Comparison of ENCODE assay signal across 31 cellular contexts in genomic region chr6:41047745-41048742, GRCh38. TPM values are rescaled to one million over a fixed set of nuclear protein-coding genes. Genes with fewer than 3 reads are reported as not detected.
DNase-seq lines count a peak whose midpoint lies in the region; ATAC-seq and TF ChIP-seq lines count a peak whose summit lies in the region.
"Had no signal": no experiment of that assay in that cellular context is flagged by ENCODE, and none has a peak within 500 bp of the region (broad histone marks: within the 10 kb centered on the region; RNA-seq: fewer than 3 reads in every experiment).

No MANE protein-coding gene starts in this region.

- TF ChIP-seq CTCF in GM20000 (IDR thresholded peaks at IDR 0.05; ENCODE audit: extremely low read depth, missing control alignments): no peak
- TF ChIP-seq CTCF in hepatocyte (IDR thresholded peaks at IDR 0.05; ENCODE audit: poor library complexity): no peak
- TF ChIP-seq CTCF in progenitor cell of endocrine pancreas (IDR thresholded peaks at IDR 0.05; ENCODE audit: unreplicated experiment): no peak

- H3K36me3 ChIP-seq in hepatocyte (replicated peaks; ENCODE audit: insufficient read depth, low read depth): no peaks in the 10 kb centered on the region
- H3K36me3 ChIP-seq: esophagus squamous epithelium, lower lobe of right lung, sigmoid colon, thyroid gland had no signal

- peak overlapping the region; percentile 79 for H3K27ac Mint-ChIP-seq in activated naive CD4-positive, alpha-beta T cell treated with anti-CD3 and anti-CD28 coated beads, Interleukin-2, amount 50 U/mL, for 24 hours
- peak overlapping the region; percentile 31 for H3K27ac Mint-ChIP-seq in progenitor cell of endocrine pancreas
- no peak overlapping the region for H3K27ac Mint-ChIP-seq in activated CD8-positive, alpha-beta T cell treated with anti-CD3 and anti-CD28 coated beads, Interleukin-2, amount 10 ng/mL, durations not matched to agents 7 days and 5 days
- H3K27ac Mint-ChIP-seq: CD4-positive, alpha-beta T cell; stimulated activated naive CD8-positive, alpha-beta T cell treated with anti-CD3 and anti-CD28 coated beads, Interleukin-15, Interleukin-2, amounts not matched to agents 100 ng/mL and 50 ng/mL, for 24 hours had no signal

- peaks cover 65% of the 10 kb centered on the region for H3K4me1 ChIP-seq in hepatocyte (ENCODE audit: insufficient read depth)
- H3K4me1 ChIP-seq: thyroid gland had no signal

- DNase-seq in activated naive CD4-positive, alpha-beta T cell treated with Interleukin-2 at 50 U/mL for 16 hours: no peak
- DNase-seq in GM20000 (ENCODE audit: low spot score) (peak; percentile 0), hepatocyte (ENCODE audit: low spot score) (no peak), progenitor cell of endocrine pancreas (ENCODE audit: low spot score, unreplicated experiment) (no peak), SKM-1 (lab: John Stamatoyannopoulos, UW; ENCODE audit: unreplicated experiment) (no peak)
- DNase-seq in activated CD8-positive, alpha-beta T cell treated with anti-CD3 and anti-CD28 coated beads, Interleukin-2, amount 10 ng/mL, durations not matched to agents 7 days and 5 days: no peak
- DNase-seq: activated CD4-positive, alpha-beta T cell treated with anti-CD3 and anti-CD28 coated beads, Interleukin-2, amount 50 U/mL, for 4 hours; activated CD4-positive, CD25-positive, alpha-beta regulatory T cell; activated CD8-positive, alpha-beta memory T cell treated with anti-CD3 and anti-CD28 coated beads, Interleukin-2, amount 50 U/mL, for 4 hours; activated naive CD8-positive, alpha-beta T cell treated with anti-CD3 and anti-CD28 coated beads, Interleukin-2, amount 50 U/mL, for 24 hours; AML-193; CD4-positive, alpha-beta T cell; dermis blood vessel endothelial cell; esophagus squamous epithelium; foreskin melanocyte; hypothalamus; lower lobe of right lung; NCI-H187; NCI-H2171 treated with DMSO at 0.1 percent for 48 hours; NCI-H526 treated with DMSO at 0.1 percent for 48 hours; SIG-M5; sigmoid colon; thyroid gland had no signal

- 69% methylated on average over 9 of the region's 9 CpGs for WGBS in hepatocyte (ENCODE audit: low lambda C conversion rate, missing lambda C conversion rate)

- H3K27me3 Mint-ChIP-seq in activated naive CD4-positive, alpha-beta T cell treated with anti-CD3 and anti-CD28 coated beads, Interleukin-2, amount 50 U/mL, for 24 hours: no peaks in the 10 kb centered on the region
- no peaks in the 10 kb centered on the region for H3K27me3 Mint-ChIP-seq in progenitor cell of endocrine pancreas
- H3K27me3 Mint-ChIP-seq in activated CD8-positive, alpha-beta T cell treated with anti-CD3 and anti-CD28 coated beads, Interleukin-2, amount 10 ng/mL, durations not matched to agents 7 days and 5 days (ENCODE audit: low read depth): no peaks in the 10 kb centered on the region
- H3K27me3 Mint-ChIP-seq: activated naive CD8-positive, alpha-beta T cell treated with anti-CD3 and anti-CD28 coated beads, Interleukin-2, amount 50 U/mL, for 24 hours; CD4-positive, alpha-beta T cell; central memory CD8-positive, alpha-beta T cell; stimulated activated naive CD8-positive, alpha-beta T cell treated with anti-CD3 and anti-CD28 coated beads, Interleukin-15, Interleukin-2, amounts not matched to agents 100 ng/mL and 50 ng/mL, for 24 hours had no signal

- no peaks in the 10 kb centered on the region for H4K20me1 ChIP-seq in hepatocyte (ENCODE audit: insufficient read depth, poor library complexity, severe bottlenecking)

- no peak for ATAC-seq in GM18520 (IDR thresholded peaks at IDR 0.05; ENCODE audit: unreplicated experiment)
- ATAC-seq in activated CD8-positive, alpha-beta T cell treated with anti-CD3 and anti-CD28 coated beads, Interleukin-2, amount 10 ng/mL, durations not matched to agents 7 days and 5 days: no peak
- ATAC-seq: activated naive CD8-positive, alpha-beta T cell treated with anti-CD3 and anti-CD28 coated beads, Interleukin-2, amount 50 U/mL, for 24 hours; lower lobe of right lung; Panc1 had no signal

- no peak overlapping the region for H3K4me3 Mint-ChIP-seq in activated naive CD4-positive, alpha-beta T cell treated with anti-CD3 and anti-CD28 coated beads, Interleukin-2, amount 50 U/mL, for 24 hours
- no peak overlapping the region for H3K4me3 Mint-ChIP-seq in progenitor cell of endocrine pancreas (ENCODE audit: low read depth)
- no peak overlapping the region for H3K4me3 Mint-ChIP-seq in activated CD8-positive, alpha-beta T cell treated with anti-CD3 and anti-CD28 coated beads, Interleukin-2, amount 10 ng/mL, durations not matched to agents 7 days and 5 days
- H3K4me3 Mint-ChIP-seq: activated naive CD8-positive, alpha-beta T cell treated with anti-CD3 and anti-CD28 coated beads, Interleukin-2, amount 50 U/mL, for 24 hours; CD4-positive, alpha-beta T cell; central memory CD8-positive, alpha-beta T cell; stimulated activated naive CD8-positive, alpha-beta T cell treated with anti-CD3 and anti-CD28 coated beads, Interleukin-15, Interleukin-2, amounts not matched to agents 100 ng/mL and 50 ng/mL, for 24 hours had no signal

- no peak overlapping the region for H3K4me3 ChIP-seq in hepatocyte
- H3K4me3 ChIP-seq: esophagus squamous epithelium, lower lobe of right lung, sigmoid colon, thyroid gland had no signal

- H3K4me1 Mint-ChIP-seq in activated naive CD4-positive, alpha-beta T cell treated with anti-CD3 and anti-CD28 coated beads, Interleukin-2, amount 50 U/mL, for 24 hours: peaks cover 18% of the 10 kb centered on the region
- peaks cover 62% of the 10 kb centered on the region for H3K4me1 Mint-ChIP-seq in progenitor cell of endocrine pancreas (ENCODE audit: low read depth)
- H3K4me1 Mint-ChIP-seq in activated CD8-positive, alpha-beta T cell treated with anti-CD3 and anti-CD28 coated beads, Interleukin-2, amount 10 ng/mL, durations not matched to agents 7 days and 5 days (ENCODE audit: low read depth): peaks cover 17% of the 10 kb centered on the region

- no peaks in the 10 kb centered on the region for H3K9me3 Mint-ChIP-seq in activated naive CD4-positive, alpha-beta T cell treated with anti-CD3 and anti-CD28 coated beads, Interleukin-2, amount 50 U/mL, for 24 hours
- no peaks in the 10 kb centered on the region for H3K9me3 Mint-ChIP-seq in progenitor cell of endocrine pancreas (ENCODE audit: low read depth)
- H3K9me3 Mint-ChIP-seq in activated CD8-positive, alpha-beta T cell treated with anti-CD3 and anti-CD28 coated beads, Interleukin-2, amount 10 ng/mL, durations not matched to agents 7 days and 5 days (ENCODE audit: insufficient read depth): no peaks in the 10 kb centered on the region
- H3K9me3 Mint-ChIP-seq: activated naive CD8-positive, alpha-beta T cell treated with anti-CD3 and anti-CD28 coated beads, Interleukin-2, amount 50 U/mL, for 24 hours; CD4-positive, alpha-beta T cell; central memory CD8-positive, alpha-beta T cell; stimulated activated naive CD8-positive, alpha-beta T cell treated with anti-CD3 and anti-CD28 coated beads, Interleukin-15, Interleukin-2, amounts not matched to agents 100 ng/mL and 50 ng/mL, for 24 hours had no signal

- no peak overlapping the region for H3K4me2 ChIP-seq in hepatocyte

- H3K79me2 ChIP-seq in hepatocyte: no peaks in the 10 kb centered on the region

- H3K9me2 ChIP-seq in hepatocyte (replicated peaks; ENCODE audit: insufficient read depth): no peaks in the 10 kb centered on the region

- CTCF ChIA-PET in activated CD8-positive, alpha-beta T cell treated with anti-CD3 and anti-CD28 coated beads, Interleukin-2, amount 10 ng/mL, durations not matched to agents 7 days and 5 days (lab: Charles Lee): interaction anchor here (4.8 to 5.7 kb wide), 2 partner anchors 8 to 20 kb away, joined by 27 to 35 read pairs; partner anchors contain the start of gene UNC5CL

- POLR2A ChIA-PET in activated CD8-positive, alpha-beta T cell treated with anti-CD3 and anti-CD28 coated beads, Interleukin-2, amount 10 ng/mL, durations not matched to agents 7 days and 5 days (lab: Charles Lee): interaction anchor here (1.5 to 2.0 kb wide), 2 partner anchors 20 to 23 kb away, joined by 4 to 5 read pairs; no protein-coding TSS in a partner anchor

- no peak overlapping the region for H2AFZ ChIP-seq in hepatocyte

- no peaks in the 10 kb centered on the region for H3K9me3 ChIP-seq in hepatocyte (ENCODE audit: low read depth)
- H3K9me3 ChIP-seq: esophagus squamous epithelium, lower lobe of right lung, sigmoid colon, thyroid gland had no signal

- peak overlapping the region; percentile 72 for H3K27ac ChIP-seq in hepatocyte
- H3K27ac ChIP-seq: esophagus squamous epithelium, lower lobe of right lung, sigmoid colon, thyroid gland had no signal

- peaks cover 9% of the 10 kb centered on the region for H3K36me3 Mint-ChIP-seq in activated naive CD4-positive, alpha-beta T cell treated with anti-CD3 and anti-CD28 coated beads, Interleukin-2, amount 50 U/mL, for 24 hours
- no peaks in the 10 kb centered on the region for H3K36me3 Mint-ChIP-seq in progenitor cell of endocrine pancreas (ENCODE audit: insufficient read depth)
- peaks cover 8% of the 10 kb centered on the region for H3K36me3 Mint-ChIP-seq in activated CD8-positive, alpha-beta T cell treated with anti-CD3 and anti-CD28 coated beads, Interleukin-2, amount 10 ng/mL, durations not matched to agents 7 days and 5 days (ENCODE audit: low read depth)

- no peaks in the 10 kb centered on the region for H3K27me3 ChIP-seq in hepatocyte
- H3K27me3 ChIP-seq: esophagus squamous epithelium, sigmoid colon, thyroid gland had no signal

RNA-seq across cellular contexts. Expression of gene APOBEC2, which starts 5.0 kb away (rescaled TPM):
- total RNA-seq in hepatocyte: 2.9 and 3.1 TPM in 2 replicates
- 2.8 and 4.3 TPM in 2 replicates for polyA plus RNA-seq in hepatocyte
- 1.2 and 1.4 TPM in 2 replicates for total RNA-seq in progenitor cell of endocrine pancreas
- not detected for total RNA-seq in activated CD8-positive, alpha-beta T cell treated with anti-CD3 and anti-CD28 coated beads, Interleukin-2, amount 10 ng/mL, durations not matched to agents 7 days and 5 days
- total RNA-seq: CD4-positive, alpha-beta T cell; dermis blood vessel endothelial cell; H4; mucosa of gallbladder; thyroid gland had no signal
- polyA plus RNA-seq: neural cell had no signal

RNA-seq across cellular contexts. Expression of gene TSPO2, which starts 5.8 kb away (rescaled TPM):
- total RNA-seq in hepatocyte (0.27 TPM in 1 of 2 replicates, not detected in the other), progenitor cell of endocrine pancreas (not detected in 2 replicates)
- polyA plus RNA-seq in hepatocyte: 0.36 and 2.7 TPM in 2 replicates
- total RNA-seq in activated CD8-positive, alpha-beta T cell treated with anti-CD3 and anti-CD28 coated beads, Interleukin-2, amount 10 ng/mL, durations not matched to agents 7 days and 5 days: not detected
- total RNA-seq: CD4-positive, alpha-beta T cell; dermis blood vessel endothelial cell; esophagus squamous epithelium; H4; lower lobe of right lung; sigmoid colon; thyroid gland had no signal
- polyA plus RNA-seq: neural cell had no signal

RNA-seq across cellular contexts. Expression of gene UNC5CL, which starts 9.0 kb away (rescaled TPM):
- total RNA-seq in hepatocyte (38.1 and 42.9 TPM in 2 replicates), progenitor cell of endocrine pancreas (3.7 and 4.7 TPM in 2 replicates)
- 37.1 and 41.3 TPM in 2 replicates for polyA plus RNA-seq in hepatocyte
- 1 to 10 TPM; 1.1 TPM for total RNA-seq in activated CD8-positive, alpha-beta T cell treated with anti-CD3 and anti-CD28 coated beads, Interleukin-2, amount 10 ng/mL, durations not matched to agents 7 days and 5 days

RNA-seq across cellular contexts. Expression of gene OARD1, which starts 24.1 kb away (rescaled TPM):
- total RNA-seq in hepatocyte: 28.0 and 31.2 TPM in 2 replicates
- 37.7 and 46.4 TPM in 2 replicates for polyA plus RNA-seq in hepatocyte
- total RNA-seq in progenitor cell of endocrine pancreas: 45.7 and 51.4 TPM in 2 replicates
- 10 to 100 TPM; 30.2 to 31.9 TPM for total RNA-seq in activated CD8-positive, alpha-beta T cell treated with anti-CD3 and anti-CD28 coated beads, Interleukin-2, amount 10 ng/mL, durations not matched to agents 7 days and 5 days

RNA-seq across cellular contexts. Expression of gene NFYA, which starts 24.7 kb away (rescaled TPM):
- total RNA-seq in hepatocyte (25.2 TPM in 2 replicates), progenitor cell of endocrine pancreas (61.8 and 62.7 TPM in 2 replicates)
- polyA plus RNA-seq in hepatocyte: 16.8 and 18.7 TPM in 2 replicates
- 10 to 100 TPM; 32.3 to 32.5 TPM for total RNA-seq in activated CD8-positive, alpha-beta T cell treated with anti-CD3 and anti-CD28 coated beads, Interleukin-2, amount 10 ng/mL, durations not matched to agents 7 days and 5 days
